ENCODE assay signal across 22 cellular contexts in the genomic region with DNA sequence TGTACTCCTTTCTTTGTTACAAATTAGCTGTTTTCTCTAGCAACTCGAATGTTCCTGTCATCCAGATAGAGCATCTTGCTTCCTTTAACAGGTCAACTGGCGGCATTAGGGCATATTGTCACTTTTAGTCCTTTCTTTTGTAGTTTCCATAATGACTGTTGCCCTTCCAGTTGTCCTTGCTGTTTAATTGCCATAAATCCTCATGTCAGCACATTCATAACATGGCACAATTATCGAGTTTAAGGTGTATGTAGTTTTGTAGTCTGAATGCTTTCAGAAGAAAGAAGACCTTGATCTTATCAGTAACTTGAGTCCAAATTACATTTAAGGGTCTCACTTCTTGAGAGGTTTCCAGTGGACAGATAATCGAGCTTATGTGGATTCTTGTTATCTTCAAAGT.
"Had no signal": no experiment of that assay in that cellular context is flagged by ENCODE, and none has a peak within 500 bp of the region (broad histone marks: within the 10 kb centered on the region; RNA-seq: fewer than 3 reads in every experiment).

No MANE protein-coding gene starts in this region.

- H3K36me3 ChIP-seq: esophagus muscularis mucosa, left ventricle myocardium inferior, uterus had no signal

- FAIRE-seq: bronchial epithelial cell, frontal cortex had no signal

- ATAC-seq: activated CD4-positive, CD25-positive, alpha-beta regulatory T cell treated with anti-CD3 and anti-CD28 coated beads, Interleukin-2, amount 50 U/mL, for 24 hours; activated T-cell treated with anti-CD3 and anti-CD28 coated beads, Interleukin-2, amount 50 U/mL, for 72 hours; natural killer cell had no signal

- DNase-seq: activated CD4-positive, alpha-beta memory T cell treated with anti-CD3 and anti-CD28 coated beads, Interleukin-2, amount 10 ng/mL, durations not matched to agents 7 days and 5 days; activated CD4-positive, alpha-beta T cell treated with anti-CD3 and anti-CD28 coated beads, Interleukin-2, amount 10 ng/mL, durations not matched to agents 24 days and 14 days; activated effector memory CD4-positive, alpha-beta T cell treated with Interleukin-2 at 50 U/mL for 16 hours; activated naive CD4-positive, alpha-beta T cell treated with anti-CD3 and anti-CD28 coated beads for 36 hours; activated naive CD8-positive, alpha-beta T cell treated with anti-CD3 and anti-CD28 coated beads, Interleukin-2, amount 10 ng/mL, durations not matched to agents 7 days and 5 days; activated T-cell treated with anti-CD3 and anti-CD28 coated beads, Interleukin-2, amount 50 U/mL, for 72 hours; amniotic stem cell; hippocampal formation; left ventricle myocardium inferior; midbrain; natural killer cell; retina; stimulated activated CD4-positive, alpha-beta T cell treated with anti-CD3 and anti-CD28 coated beads, Interleukin-2, amount 100 ng/mL, for 48 hours; stimulated activated naive CD4-positive, alpha-beta T cell; testis; trophoblast cell; uterus had no signal

- H3K4me3 ChIP-seq: coronary artery, left ventricle myocardium inferior, testis, uterus had no signal

- H3K4me1 ChIP-seq: left ventricle myocardium inferior, testis, uterus had no signal

- H3K27me3 ChIP-seq: esophagus muscularis mucosa, testis, uterus had no signal

- H3K27ac ChIP-seq: coronary artery, esophagus muscularis mucosa, left ventricle myocardium inferior, testis, uterus had no signal

- H3K9me3 ChIP-seq: esophagus muscularis mucosa, left ventricle myocardium inferior, testis, uterus had no signal
